ENCODE assay signal across 8 cellular contexts in genomic region chr11:67420646-67421420, GRCh38.
A peak's percentile ranks its signal among the peaks of the same experiment; 100 is the strongest.
DNase-seq lines count a peak whose midpoint lies in the region; ATAC-seq and TF ChIP-seq lines count a peak whose summit lies in the region.

No MANE protein-coding gene starts in this region.

- peak; percentile 64 for ATAC-seq in HG03457 (IDR thresholded peaks at IDR 0.05; ENCODE audit: unreplicated experiment)

- DNase-seq in AG20443 (ENCODE audit: low spot score) = peak; percentile 99
- DNase-seq in GM19238 (ENCODE audit: insufficient read length, low spot score) = peak; percentile 99
- DNase-seq in NCI-H524 (lab: John Stamatoyannopoulos, UW) = peak; percentile 83
- peak; percentile 98 for DNase-seq in activated CD4-positive, alpha-beta T cell treated with anti-CD3 and anti-CD28 coated beads for 4 hours
- peak; percentile 92 for DNase-seq in choroid plexus epithelial cell (ENCODE audit: low read depth)
- DNase-seq in left kidney (ENCODE audit: low read depth, low spot score) = peak; percentile 98
- DNase-seq in stimulated activated CD4-positive, alpha-beta T cell treated with anti-CD3 and anti-CD28 coated beads, Interleukin-1b, Interleukin-23, amount 100 ng/mL, for 48 hours = peak; percentile 97

- H3K4me3 ChIP-seq in choroid plexus epithelial cell (ENCODE audit: low read depth, low read length) = peak overlapping the region; percentile 57

- TF ChIP-seq CTCF in choroid plexus epithelial cell (conservative IDR thresholded peaks at IDR 0.05; ENCODE audit: low read depth, low read length) = no peak

Comparison
In these comparisons a context has a peak if more than half of its experiments do, and no peak if none do; other contexts are left out.
1. Peak in every context shown above with its lines: DNase-seq, ATAC-seq and H3K4me3 ChIP-seq.